Comparison of ENCODE assay signal across 1 cellular context in the genomic region with DNA sequence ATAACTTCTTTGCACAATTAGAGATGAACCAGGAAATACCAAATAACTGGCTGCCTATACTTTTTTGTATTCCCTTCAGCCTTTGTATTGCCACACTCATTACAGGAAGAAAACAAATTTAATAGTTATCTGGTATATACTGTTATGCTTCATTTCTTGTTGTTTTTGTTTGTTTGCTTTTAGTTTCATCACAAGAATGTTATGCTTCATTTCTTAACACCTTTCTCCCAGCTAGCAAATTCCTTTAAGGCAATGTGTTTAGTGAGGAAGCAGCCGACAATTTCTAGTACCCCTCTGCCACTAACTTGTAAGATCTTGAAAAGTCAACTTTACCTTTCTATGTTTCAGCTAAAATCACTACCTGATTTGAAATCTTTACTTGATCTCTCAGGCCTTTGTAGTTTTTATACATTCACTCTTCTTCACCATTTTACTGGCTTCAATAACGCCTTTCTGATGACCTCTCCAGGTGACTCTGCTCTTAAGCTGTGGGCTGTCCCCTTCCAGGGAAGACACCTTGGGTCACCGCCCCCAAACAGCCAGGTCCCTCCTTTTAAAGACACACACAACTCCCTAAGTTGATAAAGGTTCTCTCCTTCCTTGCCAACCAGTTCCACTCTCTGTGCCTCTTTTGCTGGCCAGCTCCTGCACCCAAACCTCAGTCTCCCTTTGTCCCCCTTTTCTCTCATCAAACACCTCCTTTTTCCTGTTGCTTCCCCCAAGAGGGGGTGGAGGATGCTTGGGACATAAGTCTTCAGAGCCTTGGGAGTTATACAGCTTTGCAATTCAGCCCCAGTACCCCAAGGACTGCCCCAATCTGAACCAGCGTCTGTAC.
TF ChIP-seq lines count a peak whose summit lies in the region.

No MANE protein-coding gene starts in this region.

TF ChIP-seq in HEK293, 187 proteins besides CTCF, POLR2A, EP300 and RAD21 (continued from another document):
- TF ChIP-seq, protein P1, sequence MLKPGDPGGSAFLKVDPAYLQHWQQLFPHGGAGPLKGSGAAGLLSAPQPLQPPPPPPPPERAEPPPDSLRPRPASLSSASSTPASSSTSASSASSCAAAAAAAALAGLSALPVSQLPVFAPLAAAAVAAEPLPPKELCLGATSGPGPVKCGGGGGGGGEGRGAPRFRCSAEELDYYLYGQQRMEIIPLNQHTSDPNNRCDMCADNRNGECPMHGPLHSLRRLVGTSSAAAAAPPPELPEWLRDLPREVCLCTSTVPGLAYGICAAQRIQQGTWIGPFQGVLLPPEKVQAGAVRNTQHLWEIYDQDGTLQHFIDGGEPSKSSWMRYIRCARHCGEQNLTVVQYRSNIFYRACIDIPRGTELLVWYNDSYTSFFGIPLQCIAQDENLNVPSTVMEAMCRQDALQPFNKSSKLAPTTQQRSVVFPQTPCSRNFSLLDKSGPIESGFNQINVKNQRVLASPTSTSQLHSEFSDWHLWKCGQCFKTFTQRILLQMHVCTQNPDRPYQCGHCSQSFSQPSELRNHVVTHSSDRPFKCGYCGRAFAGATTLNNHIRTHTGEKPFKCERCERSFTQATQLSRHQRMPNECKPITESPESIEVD (tag by site-specific recombination; IDR thresholded peaks at IDR 0.05) = no peak
- TF ChIP-seq, protein P2, sequence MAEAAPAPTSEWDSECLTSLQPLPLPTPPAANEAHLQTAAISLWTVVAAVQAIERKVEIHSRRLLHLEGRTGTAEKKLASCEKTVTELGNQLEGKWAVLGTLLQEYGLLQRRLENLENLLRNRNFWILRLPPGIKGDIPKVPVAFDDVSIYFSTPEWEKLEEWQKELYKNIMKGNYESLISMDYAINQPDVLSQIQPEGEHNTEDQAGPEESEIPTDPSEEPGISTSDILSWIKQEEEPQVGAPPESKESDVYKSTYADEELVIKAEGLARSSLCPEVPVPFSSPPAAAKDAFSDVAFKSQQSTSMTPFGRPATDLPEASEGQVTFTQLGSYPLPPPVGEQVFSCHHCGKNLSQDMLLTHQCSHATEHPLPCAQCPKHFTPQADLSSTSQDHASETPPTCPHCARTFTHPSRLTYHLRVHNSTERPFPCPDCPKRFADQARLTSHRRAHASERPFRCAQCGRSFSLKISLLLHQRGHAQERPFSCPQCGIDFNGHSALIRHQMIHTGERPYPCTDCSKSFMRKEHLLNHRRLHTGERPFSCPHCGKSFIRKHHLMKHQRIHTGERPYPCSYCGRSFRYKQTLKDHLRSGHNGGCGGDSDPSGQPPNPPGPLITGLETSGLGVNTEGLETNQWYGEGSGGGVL (tag by site-specific recombination; IDR thresholded peaks at IDR 0.05) = no peak
- TF ChIP-seq ZNF654 (tag by site-specific recombination; IDR thresholded peaks at IDR 0.05; ENCODE audit: low read depth) (no peak), ZNF837 (tag by site-specific recombination; IDR thresholded peaks at IDR 0.05) (no peak), MZF1 (tag by site-specific recombination; IDR thresholded peaks at IDR 0.05; ENCODE audit: borderline replicate concordance) (no peak), ZFP41 (tag by site-specific recombination; IDR thresholded peaks at IDR 0.05; ENCODE audit: borderline replicate concordance) (no peak), SP3 (tag by site-specific recombination; IDR thresholded peaks at IDR 0.05) (peak; percentile 74), ZNF658 (tag by site-specific recombination; IDR thresholded peaks at IDR 0.05) (no peak), BCL11A (tag by site-specific recombination; IDR thresholded peaks at IDR 0.05; ENCODE audit: low read depth) (no peak), GLIS1 (tag by site-specific recombination; IDR thresholded peaks at IDR 0.05) (no peak)
- TF ChIP-seq, protein P3, sequence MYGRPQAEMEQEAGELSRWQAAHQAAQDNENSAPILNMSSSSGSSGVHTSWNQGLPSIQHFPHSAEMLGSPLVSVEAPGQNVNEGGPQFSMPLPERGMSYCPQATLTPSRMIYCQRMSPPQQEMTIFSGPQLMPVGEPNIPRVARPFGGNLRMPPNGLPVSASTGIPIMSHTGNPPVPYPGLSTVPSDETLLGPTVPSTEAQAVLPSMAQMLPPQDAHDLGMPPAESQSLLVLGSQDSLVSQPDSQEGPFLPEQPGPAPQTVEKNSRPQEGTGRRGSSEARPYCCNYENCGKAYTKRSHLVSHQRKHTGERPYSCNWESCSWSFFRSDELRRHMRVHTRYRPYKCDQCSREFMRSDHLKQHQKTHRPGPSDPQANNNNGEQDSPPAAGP (tag by site-specific recombination; IDR thresholded peaks at IDR 0.05) = no peak
- TF ChIP-seq, protein P4, sequence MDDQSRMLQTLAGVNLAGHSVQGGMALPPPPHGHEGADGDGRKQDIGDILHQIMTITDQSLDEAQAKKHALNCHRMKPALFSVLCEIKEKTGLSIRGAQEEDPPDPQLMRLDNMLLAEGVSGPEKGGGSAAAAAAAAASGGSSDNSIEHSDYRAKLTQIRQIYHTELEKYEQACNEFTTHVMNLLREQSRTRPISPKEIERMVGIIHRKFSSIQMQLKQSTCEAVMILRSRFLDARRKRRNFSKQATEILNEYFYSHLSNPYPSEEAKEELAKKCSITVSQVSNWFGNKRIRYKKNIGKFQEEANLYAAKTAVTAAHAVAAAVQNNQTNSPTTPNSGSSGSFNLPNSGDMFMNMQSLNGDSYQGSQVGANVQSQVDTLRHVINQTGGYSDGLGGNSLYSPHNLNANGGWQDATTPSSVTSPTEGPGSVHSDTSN (CRISPR knock-in tag; IDR thresholded peaks at IDR 0.05) = no peak
- TF ChIP-seq, protein P5, sequence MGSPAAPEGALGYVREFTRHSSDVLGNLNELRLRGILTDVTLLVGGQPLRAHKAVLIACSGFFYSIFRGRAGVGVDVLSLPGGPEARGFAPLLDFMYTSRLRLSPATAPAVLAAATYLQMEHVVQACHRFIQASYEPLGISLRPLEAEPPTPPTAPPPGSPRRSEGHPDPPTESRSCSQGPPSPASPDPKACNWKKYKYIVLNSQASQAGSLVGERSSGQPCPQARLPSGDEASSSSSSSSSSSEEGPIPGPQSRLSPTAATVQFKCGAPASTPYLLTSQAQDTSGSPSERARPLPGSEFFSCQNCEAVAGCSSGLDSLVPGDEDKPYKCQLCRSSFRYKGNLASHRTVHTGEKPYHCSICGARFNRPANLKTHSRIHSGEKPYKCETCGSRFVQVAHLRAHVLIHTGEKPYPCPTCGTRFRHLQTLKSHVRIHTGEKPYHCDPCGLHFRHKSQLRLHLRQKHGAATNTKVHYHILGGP (tag by site-specific recombination; IDR thresholded peaks at IDR 0.05) = no peak
